In genomic region chr22:50326225-50326958, GRCh38 we compare ENCODE assay signal across 8 cellular contexts. TPM values are rescaled to one million over a fixed set of nuclear protein-coding genes. Genes with fewer than 3 reads are reported as not detected.
DNase-seq lines count a peak whose midpoint lies in the region; ATAC-seq and TF ChIP-seq lines count a peak whose summit lies in the region.

No MANE protein-coding gene starts in this region.

- CTCF ChIA-PET in RWPE1 (lab: Yijun Ruan, JAX): interaction anchor here (0.6 to 1.3 kb wide), 9 partner anchors 11 to 270 kb away, joined by 3 to 7 read pairs (median 3); partner anchors contain the start of gene PLXNB2

- H3K9me3 ChIP-seq in gastroesophageal sphincter: no peaks in the 10 kb centered on the region

- no peak for TF ChIP-seq EP300 in gastroesophageal sphincter (IDR thresholded peaks at IDR 0.05)

- H3K4me3 ChIP-seq in gastroesophageal sphincter: peak overlapping the region; percentile 79 to 87
- H3K4me3 ChIP-seq in skeletal muscle cell (ENCODE audit: low read depth, low read length): peak overlapping the region; percentile 62

- H3K4me1 ChIP-seq in gastroesophageal sphincter: peaks cover 0 to 22% (median 10%) of the 10 kb centered on the region in 3 donors

- peak; percentile 5 for ATAC-seq in GM21515 (IDR thresholded peaks at IDR 0.05; ENCODE audit: unreplicated experiment)
- ATAC-seq in gastroesophageal sphincter: no peak
- ATAC-seq in HG02610 (IDR thresholded peaks at IDR 0.05; ENCODE audit: unreplicated experiment): no peak
- no peak for ATAC-seq in GM18519 (IDR thresholded peaks at IDR 0.05; ENCODE audit: low FRiP score, unreplicated experiment)

- DNase-seq in RWPE1 (ENCODE audit: low spot score) (no peak), skeletal muscle cell (ENCODE audit: low read depth) (no peak), HCEC 1CT (no peak), germinal center (ENCODE audit: low spot score) (no peak)

- no peaks in the 10 kb centered on the region for H3K27me3 ChIP-seq in gastroesophageal sphincter

- no peaks in the 10 kb centered on the region for H3K36me3 ChIP-seq in gastroesophageal sphincter

- 6 to 27% methylated on average over 14 to 16 of the region's 57 CpGs for WGBS in gastroesophageal sphincter (ENCODE audit: low coverage in 1 of 2), 2 donors

- TF ChIP-seq POLR2A in gastroesophageal sphincter (IDR thresholded peaks at IDR 0.05): no peak

- H3K27ac ChIP-seq in RWPE1: peak overlapping the region; percentile 84
- peak overlapping the region in 3 of 4 donors; percentile 95 to 97 (median 96) for H3K27ac ChIP-seq in gastroesophageal sphincter

- TF ChIP-seq CTCF in RWPE1 (conservative IDR thresholded peaks at IDR 0.05; ENCODE audit: low read depth) (no peak), gastroesophageal sphincter (IDR thresholded peaks at IDR 0.05) (no peak)

- POLR2A ChIA-PET in RWPE1 (lab: Yijun Ruan, JAX; ENCODE audit: low non-redundant PET): no interaction called here

RNA-seq across cellular contexts. Expression of gene DENND6B, which starts 0.4 kb away (rescaled TPM):
- total RNA-seq in gastroesophageal sphincter: 1 to 10 TPM; 2.0 to 4.8 (median 2.8) TPM

RNA-seq across cellular contexts. Expression of gene PPP6R2, which starts 16.7 kb away (rescaled TPM):
- total RNA-seq in gastroesophageal sphincter: 10 to 100 TPM; 52.2 to 73.5 (median 64.2) TPM

RNA-seq across cellular contexts. Expression of gene PLXNB2, which starts 18.9 kb away (rescaled TPM):
- total RNA-seq in gastroesophageal sphincter: 100 to 1,000 TPM in 2 of 4 donors, 10 to 100 TPM in 2; 93.2 to 207 (median 102) TPM

RNA-seq across cellular contexts. Expression of gene MAPK11, which starts 56.2 kb away (rescaled TPM):
- total RNA-seq in gastroesophageal sphincter: 10 to 100 TPM in 2 of 4 donors, 1 to 10 TPM in 2; 6.8 to 11.5 (median 10.4) TPM
